Comparison of ENCODE assay signal across 12 cellular contexts in the genomic region with DNA sequence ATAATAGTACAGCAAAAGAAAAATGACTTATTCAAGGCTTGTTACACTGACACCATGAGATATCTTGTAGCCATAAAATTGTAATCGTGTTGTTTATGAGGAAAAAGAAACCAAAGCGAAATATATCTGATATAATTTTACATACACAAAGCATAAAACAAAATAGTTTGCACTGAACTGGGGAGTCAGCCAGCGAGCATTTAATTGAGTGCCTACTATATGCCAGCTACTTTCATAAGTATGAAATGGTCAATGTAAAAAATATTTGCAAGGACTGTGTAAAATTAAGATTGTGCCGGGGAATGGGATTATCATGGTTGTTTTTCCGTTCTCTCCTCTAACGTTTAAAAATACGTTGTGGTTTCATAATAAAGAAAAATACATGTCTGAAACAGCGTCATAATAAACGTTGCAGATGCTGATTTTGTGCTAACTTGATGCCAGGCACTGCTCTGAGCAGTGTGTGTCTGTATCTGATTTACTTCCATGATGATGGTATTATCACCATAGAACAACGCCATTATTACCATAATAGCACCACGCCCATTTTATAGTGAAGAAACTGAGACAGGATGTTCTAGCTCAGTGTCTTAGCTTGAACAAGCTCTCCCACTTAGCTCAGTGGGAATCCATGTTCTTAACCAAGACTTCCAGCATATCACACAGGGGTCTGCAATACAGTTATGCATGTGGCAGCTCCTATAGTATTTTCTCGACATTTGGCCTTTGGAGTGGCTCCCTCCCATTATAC.
DNase-seq lines count a peak whose midpoint lies in the region; ATAC-seq, FAIRE-seq and TF ChIP-seq lines count a peak whose summit lies in the region.
"Had no signal": no experiment of that assay in that cellular context is flagged by ENCODE, and none has a peak within 500 bp of the region (broad histone marks: within the 10 kb centered on the region; RNA-seq: fewer than 3 reads in every experiment).

No MANE protein-coding gene starts in this region.

- H3K27ac ChIP-seq in IMR-90 (ENCODE audit: insufficient read depth, low read length) (no peak overlapping the region), neutrophil (peak overlapping the region; percentile 91), adrenal gland (no peak overlapping the region)

- POLR2A ChIA-PET in IMR-90 (lab: Charles Lee; ENCODE audit: unreplicated experiment): no interaction called here

- no peak overlapping the region for H3K9ac ChIP-seq in IMR-90 (ENCODE audit: low read depth, low read length)

- H3K9me3 ChIP-seq in IMR-90 (ENCODE audit: control insufficient read depth, insufficient read depth, low read length) (no peaks in the 10 kb centered on the region), neutrophil (no peaks in the 10 kb centered on the region), adrenal gland (replicated peaks in 1 of 3) (no peaks in the 10 kb centered on the region)

- H3K4ac ChIP-seq in IMR-90 (ENCODE audit: low read depth, low read length): peak overlapping the region; percentile 99

- H3K14ac ChIP-seq in IMR-90 (replicated peaks; ENCODE audit: low read depth, low read length): peak overlapping the region; percentile 71

- intact Hi-C loops in CD14-positive monocyte (cut with micrococcal nuclease) (no loop called here), IMR-90 (cut with micrococcal nuclease) (no loop called here), adrenal gland (cut with DNase I) (no loop called here)

- peak overlapping the region; percentile 96 for H2BK120ac ChIP-seq in IMR-90 (ENCODE audit: low read depth, low read length)

- H3K9me3 Mint-ChIP-seq in CD14-positive monocyte: peaks cover 0 to 2% (median 0%) of the 10 kb centered on the region in 7 donors
- H3K9me3 Mint-ChIP-seq: activated T-cell treated with anti-CD3 and anti-CD28 coated beads, Interleukin-2, amount 50 U/mL, for 4 hours; immature natural killer cell had no signal

- ATAC-seq in IMR-90 (ENCODE audit: low read depth): no peak

- peak overlapping the region; percentile 35 for H2AK9ac ChIP-seq in IMR-90 (replicated peaks; ENCODE audit: low read depth, low read length, poor library complexity)

- H3K36me3 ChIP-seq in IMR-90 (ENCODE audit: control insufficient read depth, insufficient read depth, low read length) (no peaks in the 10 kb centered on the region), bronchial epithelial cell (ENCODE audit: control insufficient read depth, insufficient read depth, low read length) (no peaks in the 10 kb centered on the region), neutrophil (no peaks in the 10 kb centered on the region), adrenal gland (replicated peaks in 1 of 2) (no peaks in the 10 kb centered on the region)

- H3K79me1 ChIP-seq in IMR-90 (ENCODE audit: low read depth in 1 of 2, low read length in 2 of 2): no peaks in the 10 kb centered on the region; a peak in 1 of 4 replicates

- FAIRE-seq in bronchial epithelial cell (lab: Jason Lieb, UNC): no peak

- peak overlapping the region; percentile 14; the same call in 1 of the 2 replicates for H4K5ac ChIP-seq in IMR-90 (ENCODE audit: low read depth, low read length)

- no peak for TF ChIP-seq POLR2A in IMR-90 (IDR thresholded peaks at IDR 0.05; ENCODE audit: low read depth, low read length)
- TF ChIP-seq POLR2A in adrenal gland (IDR thresholded peaks at IDR 0.05): no peak

- TF ChIP-seq RAD21 in IMR-90 (IDR thresholded peaks at IDR 0.05; ENCODE audit: low read length): no peak

- TF ChIP-seq CTCF in CD14-positive monocyte (IDR thresholded peaks at IDR 0.05) (no peak), IMR-90 (conservative IDR thresholded peaks at IDR 0.05; ENCODE audit: low read depth, low read length) (no peak), bronchial epithelial cell (IDR thresholded peaks at IDR 0.05; ENCODE audit: insufficient read depth, low read length, severe bottlenecking) (no peak), neutrophil (IDR thresholded peaks at IDR 0.05) (no peak), adrenal gland (IDR thresholded peaks at IDR 0.05) (no peak)

- H4K8ac ChIP-seq in IMR-90 (ENCODE audit: low read depth in 2 of 2, low read length in 2 of 2): peak overlapping the region; percentile 63 to 66

- dilution Hi-C loops in IMR-90 (cut with HindIII; ENCODE audit: low sequenced_read_pairs, unreplicated experiment): no loop called here

- H3K27ac Mint-ChIP-seq in CD14-positive monocyte: peak overlapping the region; percentile 82 to 96 (median 94)
- H3K27ac Mint-ChIP-seq: immature natural killer cell had no signal

- H2AFZ ChIP-seq in IMR-90 (replicated peaks; ENCODE audit: low read length, poor library complexity): no peak overlapping the region

- no TSS peak for BruUV-seq in IMR-90 (replicated peaks; lab: Mats Ljungman, UMichigan)

- H3K4me2 ChIP-seq in IMR-90 (ENCODE audit: low read depth, low read length): peak overlapping the region; percentile 13; the same call in 1 of the 2 replicates

- peak overlapping the region; percentile 82 for H2BK5ac ChIP-seq in IMR-90 (ENCODE audit: low read depth, low read length, poor library complexity, severe bottlenecking)

- H3K4me1 ChIP-seq in IMR-90 (ENCODE audit: control insufficient read depth, insufficient read depth, low read length) (peaks cover 8% of the 10 kb centered on the region), neutrophil (ENCODE audit: control insufficient read depth in 1 of 2, insufficient read depth in 1 of 2, low read depth in 1 of 2, low read length in 1 of 2) (peaks cover 62 to 66% of the 10 kb centered on the region in 2 experiments), adrenal gland (replicated peaks in 1 of 2) (no peaks in the 10 kb centered on the region)

- H3K36me3 Mint-ChIP-seq in CD14-positive monocyte: peaks cover 0 to 3% of the 10 kb centered on the region in 2 donors
- H3K36me3 Mint-ChIP-seq: immature natural killer cell had no signal

- H3K4me3 ChIP-seq in IMR-90 (ENCODE audit: insufficient read depth, low read depth, low read length) (no peak overlapping the region), bronchial epithelial cell (ENCODE audit: low read depth, low read length) (no peak overlapping the region), neutrophil (ENCODE audit: low read depth in 1 of 2, low read length in 1 of 2) (peak overlapping the region; percentile 8 to 31), adrenal gland (no peak overlapping the region)

- H4K91ac ChIP-seq in IMR-90 (ENCODE audit: insufficient read depth, low read depth, low read length): peak overlapping the region; percentile 73

- H3K4me3 Mint-ChIP-seq in CD14-positive monocyte: peak overlapping the region in 1 of 2 donors; percentile 53
- H3K4me3 Mint-ChIP-seq: activated T-cell treated with anti-CD3 and anti-CD28 coated beads, Interleukin-2, amount 50 U/mL, for 4 hours; immature natural killer cell had no signal

- peak overlapping the region; percentile 65 for H2BK15ac ChIP-seq in IMR-90 (ENCODE audit: low read depth, low read length)

- H3K4me1 Mint-ChIP-seq in CD14-positive monocyte: peaks cover 79% of the 10 kb centered on the region

- peak overlapping the region; percentile 39; the same call in 1 of the 2 replicates for H3K18ac ChIP-seq in IMR-90 (ENCODE audit: low read depth, low read length)

- WGBS in IMR-90 (ENCODE audit: extremely low coverage in 2 of 2, insufficient read length in 1 of 2), 2 experiments: no CpG with 5 or more reads among the region's 12 CpGs
- WGBS in adrenal gland, 4 donors: 84 to 89% (median 88%) methylated on average over 12 of the region's 12 CpGs

- no peaks in the 10 kb centered on the region for H4K20me1 ChIP-seq in IMR-90 (ENCODE audit: insufficient read depth, low read length)

- peak overlapping the region; percentile 25 for H2AK5ac ChIP-seq in IMR-90 (ENCODE audit: low read depth, low read length)

- peak overlapping the region; percentile 55; the same call in 1 of the 2 replicates for H3K23ac ChIP-seq in IMR-90 (ENCODE audit: low read depth, low read length)

- CTCF ChIA-PET in IMR-90 (lab: Yijun Ruan, JAX): interaction anchor here (1.4 kb wide), 1 partner anchor 9 kb away, joined by 3 read pairs; no protein-coding TSS in a partner anchor

- H2BK20ac ChIP-seq in IMR-90 (ENCODE audit: low read depth, low read length): peak overlapping the region; percentile 65

- H3K56ac ChIP-seq in IMR-90 (ENCODE audit: extremely low read depth, insufficient read depth, low read length): peak overlapping the region; percentile 14; the same call in 1 of the 2 replicates

- in situ Hi-C loops in IMR-90 (cut with MboI; ENCODE audit: low sequenced_read_pairs): loop anchor here (25.0 kb wide), 2 partner anchors 764 to 1439 kb away; no protein-coding TSS in a partner anchor

- peaks cover 0 to 2% (median 2%) of the 10 kb centered on the region in 3 donors for H3K27me3 Mint-ChIP-seq in CD14-positive monocyte (ENCODE audit: low read depth in 3 of 3)

- H3K27me3 ChIP-seq in IMR-90 (ENCODE audit: control insufficient read depth, insufficient read depth, low read length): no peaks in the 10 kb centered on the region
- H3K27me3 ChIP-seq in bronchial epithelial cell (ENCODE audit: control insufficient read depth, insufficient read depth, low read length): no peaks in the 10 kb centered on the region
- no peaks in the 10 kb centered on the region for H3K27me3 ChIP-seq in neutrophil
- no peaks in the 10 kb centered on the region for H3K27me3 ChIP-seq in adrenal gland

- no peak for DNase-seq in CD14-positive monocyte (ENCODE audit: low spot score)
- no peak for DNase-seq in IMR-90
- DNase-seq in bronchial epithelial cell (ENCODE audit: low read depth): peak; percentile 59
- DNase-seq in adrenal gland: no peak
- DNase-seq in stimulated activated CD8-positive, alpha-beta memory T cell treated with anti-CD3 and anti-CD28 coated beads, Interleukin-4, amount 100 ng/mL, for 48 hours: no peak
- no peak for DNase-seq in SIG-M5 treated with dmso at 0.1 percent for 504 hours (lab: John Stamatoyannopoulos, UW; ENCODE audit: unreplicated experiment)
- DNase-seq in 8988T: no peak
- DNase-seq: activated T-cell treated with anti-CD3 and anti-CD28 coated beads, Interleukin-2, amount 50 U/mL, for 4 hours; GOT3; immature natural killer cell; NCI-H2171 had no signal

- H3K9me1 ChIP-seq in IMR-90 (ENCODE audit: insufficient read depth, low read length): peaks cover 11% of the 10 kb centered on the region

TF ChIP-seq in IMR-90, 13 proteins besides CTCF, POLR2A, EP300 and RAD21:
- TF ChIP-seq, protein P1, sequence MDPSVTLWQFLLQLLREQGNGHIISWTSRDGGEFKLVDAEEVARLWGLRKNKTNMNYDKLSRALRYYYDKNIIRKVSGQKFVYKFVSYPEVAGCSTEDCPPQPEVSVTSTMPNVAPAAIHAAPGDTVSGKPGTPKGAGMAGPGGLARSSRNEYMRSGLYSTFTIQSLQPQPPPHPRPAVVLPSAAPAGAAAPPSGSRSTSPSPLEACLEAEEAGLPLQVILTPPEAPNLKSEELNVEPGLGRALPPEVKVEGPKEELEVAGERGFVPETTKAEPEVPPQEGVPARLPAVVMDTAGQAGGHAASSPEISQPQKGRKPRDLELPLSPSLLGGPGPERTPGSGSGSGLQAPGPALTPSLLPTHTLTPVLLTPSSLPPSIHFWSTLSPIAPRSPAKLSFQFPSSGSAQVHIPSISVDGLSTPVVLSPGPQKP (IDR thresholded peaks at IDR 0.05; ENCODE audit: borderline replicate concordance, low read depth, low read length): no peak
- no peak for TF ChIP-seq BHLHE40 (IDR thresholded peaks at IDR 0.05; ENCODE audit: low read depth, low read length)
- TF ChIP-seq FOS (IDR thresholded peaks at IDR 0.05; ENCODE audit: low read depth, low read length): no peak
- no peak for TF ChIP-seq MAZ (IDR thresholded peaks at IDR 0.05; ENCODE audit: borderline replicate concordance, low read depth, low read length)
TF ChIP-seq in IMR-90: peak in this region for 0.

Comparison
In these comparisons a context has a peak if more than half of its experiments do, and no peak if none do; other contexts are left out.
1. H3K4me3 ChIP-seq: peak in neutrophil (2 of 2); none in IMR-90 (single experiment), bronchial epithelial cell (single experiment) and adrenal gland (0 of 4).